ENCODE assay signal across 1 cellular context in genomic region chr9:127423591-127423933, GRCh38.
TF ChIP-seq lines count a peak whose summit lies in the region.

No MANE protein-coding gene starts in this region.

TF ChIP-seq in H1, 55 proteins besides CTCF, POLR2A, EP300 and RAD21:
- TF ChIP-seq ATF3 (IDR thresholded peaks at IDR 0.05; ENCODE audit: insufficient read depth, low read depth, low read length) (no peak), SP1 (IDR thresholded peaks at IDR 0.05; ENCODE audit: low read depth, low read length) (0 out of 2 replicates have a peak, but pooled peaks have one; percentile 9)
